In the genomic region with DNA sequence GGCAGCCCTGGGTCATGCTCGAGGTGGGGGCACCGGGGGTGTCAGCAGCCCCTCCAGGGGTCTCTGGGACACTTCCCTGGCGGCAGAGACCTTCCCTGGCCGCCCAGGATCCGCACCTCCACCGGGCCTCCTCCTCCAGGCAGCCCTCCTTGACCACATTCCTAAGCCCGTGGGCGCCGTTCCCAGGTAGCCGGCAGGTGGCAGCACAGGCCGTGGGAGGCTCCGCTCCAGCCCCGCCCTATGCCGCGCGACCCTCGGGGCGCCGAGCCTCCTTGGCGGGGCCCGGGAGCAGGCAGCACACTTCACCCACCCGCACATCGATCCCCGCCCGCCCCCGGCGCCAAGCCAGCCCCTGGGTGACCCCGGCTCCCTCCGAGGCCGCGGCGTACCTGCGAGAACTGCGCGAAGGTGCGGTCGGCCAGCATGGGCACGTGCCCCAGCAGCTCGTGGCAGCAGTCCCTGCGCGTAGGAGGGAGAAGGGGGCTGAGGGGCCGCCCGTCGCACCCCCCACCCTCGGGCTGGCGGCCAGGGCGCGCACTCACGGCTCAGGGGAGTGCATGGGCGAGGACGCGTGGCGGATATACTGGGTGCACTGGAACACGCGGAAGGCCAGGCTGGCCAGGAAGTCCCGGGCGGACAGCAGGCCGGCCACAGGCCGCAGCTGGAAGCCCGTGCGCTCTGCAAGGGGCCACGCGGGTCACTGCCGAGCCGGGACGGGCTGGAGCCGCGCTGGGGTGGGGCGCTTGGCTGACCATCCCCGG, we compare ENCODE assay signal across 8 cellular contexts. TPM values are rescaled to one million over a fixed set of nuclear protein-coding genes. Genes with fewer than 3 reads are reported as not detected.
DNase-seq lines count a peak whose midpoint lies in the region; ATAC-seq and TF ChIP-seq lines count a peak whose summit lies in the region.

No MANE protein-coding gene starts in this region.

- peak; percentile 72 for ATAC-seq in memory B cell (ENCODE audit: low read depth)
- no peak for ATAC-seq in GM18517 (IDR thresholded peaks at IDR 0.05; ENCODE audit: unreplicated experiment)

- no peaks in the 10 kb centered on the region for H3K27me3 Mint-ChIP-seq in MCF 10A (ENCODE audit: insufficient read depth, unreplicated experiment)
- peaks cover 7% of the 10 kb centered on the region for H3K27me3 Mint-ChIP-seq in memory B cell

- H3K4me1 Mint-ChIP-seq in MCF 10A (ENCODE audit: insufficient read depth, unreplicated experiment) (no peaks in the 10 kb centered on the region), memory B cell (no peaks in the 10 kb centered on the region)

- H3K27ac Mint-ChIP-seq in MCF 10A (ENCODE audit: low read depth, unreplicated experiment): no peak overlapping the region
- H3K27ac Mint-ChIP-seq in memory B cell: no peak overlapping the region

- TF ChIP-seq CTCF in GM12864 (IDR thresholded peaks at IDR 0.05; ENCODE audit: low read depth, low read length, missing control alignments): peak; percentile 59
- peak; percentile 9 for TF ChIP-seq CTCF in SU-DHL-6 (IDR thresholded peaks at IDR 0.05; ENCODE audit: insufficient read depth, low read length, poor library complexity, severe bottlenecking)
- peak; percentile 69 for TF ChIP-seq CTCF in MCF 10A (IDR thresholded peaks at IDR 0.05; ENCODE audit: unreplicated experiment)
- peak; percentile 32 to 47 (median 45) for TF ChIP-seq CTCF in transverse colon (IDR thresholded peaks at IDR 0.05)

- no peak overlapping the region for H3K4me3 ChIP-seq in GM12864 (ENCODE audit: low read depth, low read length)
- H3K4me3 ChIP-seq in SU-DHL-6 (ENCODE audit: insufficient read depth, low read length, poor library complexity, severe bottlenecking): no peak overlapping the region
- peak overlapping the region in 2 of 4 donors; percentile 21 to 25 for H3K4me3 ChIP-seq in transverse colon

- POLR2A ChIA-PET in MCF 10A (lab: Yijun Ruan, JAX): interaction anchor here (1.3 kb wide), 1 partner anchor 28 kb away, joined by 3 read pairs; no protein-coding TSS in a partner anchor

- H3K9ac ChIP-seq in SU-DHL-6 (ENCODE audit: low read length): no peak overlapping the region

- no peaks in the 10 kb centered on the region for H3K79me2 ChIP-seq in SU-DHL-6 (ENCODE audit: insufficient read depth, low read length)

- WGBS in transverse colon (ENCODE audit: low coverage in 1 of 2), 2 donors: 14% methylated on average over 31 of the region's 70 CpGs; no CpG with 5 or more reads in 1 of the 2 donors

- no peak overlapping the region for H2AFZ ChIP-seq in SU-DHL-6 (ENCODE audit: low read depth, low read length, severe bottlenecking)

- H3K9me3 ChIP-seq in SU-DHL-6 (ENCODE audit: insufficient read depth, low read length): no peaks in the 10 kb centered on the region
- H3K9me3 ChIP-seq in transverse colon: no peaks in the 10 kb centered on the region

- in situ Hi-C loops in transverse colon (cut with MboI; ENCODE audit: low pct_ligation_motif_present in 1 of 4, low pct_unique_long_range_greater_than_20kb in 1 of 4, low sequenced_read_pairs in 3 of 4): loop anchor here in 3 of 4 donors (25.0 kb wide), 2 partner anchors 454 to 479 kb away; a partner anchor contains a TSS

- no peaks in the 10 kb centered on the region for H3F3A ChIP-seq in SU-DHL-6 (ENCODE audit: insufficient read depth)

- H3K36me3 Mint-ChIP-seq in MCF 10A (ENCODE audit: insufficient read depth, unreplicated experiment) (no peaks in the 10 kb centered on the region), memory B cell (no peaks in the 10 kb centered on the region)

- H3K27ac ChIP-seq in SU-DHL-6 (ENCODE audit: low read depth, low read length) (no peak overlapping the region), transverse colon (no peak overlapping the region)

- BruUV-seq in MCF 10A (replicated peaks; lab: Mats Ljungman, UMichigan): no TSS peak

- no peaks in the 10 kb centered on the region for H3K9me2 ChIP-seq in SU-DHL-6 (replicated peaks; ENCODE audit: insufficient read depth, low read length)

- H3K4me1 ChIP-seq in transverse colon: peaks cover 3 to 9% (median 7%) of the 10 kb centered on the region in 4 donors

- no peak for TF ChIP-seq POLR2A in transverse colon (IDR thresholded peaks at IDR 0.05)

- H3K36me3 ChIP-seq in SU-DHL-6 (ENCODE audit: low read length) (no peaks in the 10 kb centered on the region), transverse colon (no peaks in the 10 kb centered on the region)

- no peak for TF ChIP-seq EP300 in transverse colon (IDR thresholded peaks at IDR 0.05; ENCODE audit: low read depth)

- no peak overlapping the region for H3K4me2 ChIP-seq in SU-DHL-6 (ENCODE audit: low read depth, low read length, poor library complexity, severe bottlenecking)

- H3K9me3 Mint-ChIP-seq in MCF 10A (ENCODE audit: unreplicated experiment): no peaks in the 10 kb centered on the region
- H3K9me3 Mint-ChIP-seq in memory B cell: no peaks in the 10 kb centered on the region

- DNase-seq in GM12864 (ENCODE audit: low read depth) (no peak), MCF 10A (ENCODE audit: unreplicated experiment) (peak; percentile 35), memory B cell (ENCODE audit: low spot score in 2 of 2) (peak in 1 of 2 donors; percentile 51), transverse colon (no peak), HCEC 1CT (no peak), DMS114 treated with DMSO at 0.1 percent for 48 hours (lab: John Stamatoyannopoulos, UW; ENCODE audit: unreplicated experiment) (no peak)

- H3K27me3 ChIP-seq in SU-DHL-6 (ENCODE audit: low read length): no peaks in the 10 kb centered on the region
- H3K27me3 ChIP-seq in transverse colon: peaks cover 46% of the 10 kb centered on the region

- intact Hi-C loops in MCF 10A (cut with micrococcal nuclease) (loop anchor here (1.0 kb wide), 3 partner anchors 29 to 254 kb away; no protein-coding TSS in a partner anchor), transverse colon (cut with DNase I; ENCODE audit: low total_unique reads) (no loop called here)

- H3K4me3 Mint-ChIP-seq in MCF 10A (ENCODE audit: unreplicated experiment) (no peak overlapping the region), memory B cell (no peak overlapping the region)

- H4K20me1 ChIP-seq in SU-DHL-6 (ENCODE audit: low read depth, low read length): no peaks in the 10 kb centered on the region

- CTCF ChIA-PET in MCF 10A (lab: Yijun Ruan, JAX): interaction anchor here (0.6 to 3.1 kb wide), 7 partner anchors 27 to 518 kb away, joined by 3 to 24 read pairs (median 3); no protein-coding TSS in a partner anchor

RNA-seq across cellular contexts. Expression of a gene that starts 5.3 kb away (rescaled TPM):
- not detected in 2 replicates for total RNA-seq in MCF 10A (2022)
- not detected for total RNA-seq in transverse colon

RNA-seq across cellular contexts. Expression of a gene that starts 5.3 kb away (rescaled TPM):
- 0.20 and 1.1 TPM in 2 replicates for total RNA-seq in MCF 10A (2022)
- total RNA-seq in transverse colon: not detected

RNA-seq across cellular contexts. Expression of a gene that starts 27.1 kb away (rescaled TPM):
- 0.29 and 0.35 TPM in 2 replicates for total RNA-seq in MCF 10A (2022)
- total RNA-seq in transverse colon: 10 to 100 TPM in 3 of 4 donors, 1 to 10 TPM in 1; 8.2 to 19.8 (median 12.2) TPM

Comparison
In these comparisons a context has a peak if more than half of its experiments do, and no peak if none do; other contexts are left out.
1. CTCF ChIP-seq: peak in every context shown above with its lines; median percentile 69 in MCF 10A; 59 in GM12864; 45 in transverse colon; 9 in SU-DHL-6.